Comparison of ENCODE assay signal across 23 cellular contexts in the genomic region with DNA sequence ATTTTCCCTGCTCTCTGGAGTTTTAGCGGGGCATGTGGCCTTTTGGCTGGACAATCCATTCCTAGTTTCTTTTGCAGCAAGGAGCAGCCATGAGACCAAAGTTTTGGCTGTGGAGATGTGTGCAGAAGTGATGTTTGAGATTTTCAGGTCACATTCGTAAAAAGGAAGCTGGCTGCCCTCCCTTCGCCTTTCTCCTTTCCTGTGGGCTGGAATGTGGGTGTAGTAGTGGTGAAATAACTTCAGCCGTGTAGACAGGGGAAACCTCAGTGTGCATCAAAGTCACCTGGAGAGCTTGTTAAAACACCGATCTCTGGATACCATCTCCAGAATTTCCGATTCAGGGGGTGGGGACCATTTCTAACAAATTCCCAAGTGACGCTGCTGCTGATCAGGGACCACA. TPM values are rescaled to one million over a fixed set of nuclear protein-coding genes. Genes with fewer than 3 reads are reported as not detected.
DNase-seq lines count a peak whose midpoint lies in the region; ATAC-seq, FAIRE-seq and TF ChIP-seq lines count a peak whose summit lies in the region.
"Had no signal": no experiment of that assay in that cellular context is flagged by ENCODE, and none has a peak within 500 bp of the region (broad histone marks: within the 10 kb centered on the region; RNA-seq: fewer than 3 reads in every experiment).

No MANE protein-coding gene starts in this region.

- no peak for TF ChIP-seq EP300 in K562 (IDR thresholded peaks at IDR 0.05; ENCODE audit: low read length)
- TF ChIP-seq EP300 in HepG2 (IDR thresholded peaks at IDR 0.05; ENCODE audit: low read depth in 2 of 2, low read length in 2 of 2), result no peak
- TF ChIP-seq EP300 in HepG2 (CRISPR knock-in tag; IDR thresholded peaks at IDR 0.05; ENCODE audit: borderline replicate concordance), result no peak

- POLR2A ChIA-PET in K562 (lab: Yijun Ruan, JAX), result no interaction called here
- POLR2A ChIA-PET in HepG2 (lab: Yijun Ruan, JAX), result no interaction called here

- DNase-seq in left ventricle myocardium inferior (no peak), cardiac septum (ENCODE audit: low spot score) (no peak), K562 (ENCODE audit: extremely low read depth in 1 of 4, low spot score in 3 of 4) (no peak), KG1 (lab: John Stamatoyannopoulos, UW) (no peak), HepG2 (ENCODE audit: low spot score) (no peak), activated T-cell treated with anti-CD3 and anti-CD28 coated beads for 4 hours (no peak)
- DNase-seq: BE2C; CD8-positive, alpha-beta memory T cell; DMS53; IMR-90; Kasumi-1; MG63; NCI-H1092; NCI-H1436 treated with DMSO at 0.1 percent for 48 hours; NCI-H2029 treated with DMSO at 0.1 percent for 48 hours; NCI-H2171 treated with DMSO at 0.1 percent for 48 hours; NCI-H446 treated with DMSO at 0.1 percent for 48 hours; NCI-H69 had no signal

- peaks cover 39% of the 10 kb centered on the region for H3K27me3 ChIP-seq in left ventricle myocardium inferior (ENCODE audit: low read depth)
- H3K27me3 ChIP-seq in K562 (ENCODE audit: control insufficient read depth in 2 of 2, insufficient read depth in 2 of 2, low read length in 2 of 2), result peaks cover 12 to 20% of the 10 kb centered on the region in 2 experiments
- no peaks in the 10 kb centered on the region; a peak in 1 of 5 replicates for H3K27me3 ChIP-seq in HepG2 (ENCODE audit: control insufficient read depth in 1 of 2, insufficient read depth in 2 of 2, low read length in 2 of 2)

- TF ChIP-seq POLR2A in K562 (conservative IDR thresholded peaks at IDR 0.05) (no peak), HepG2 (IDR thresholded peaks at IDR 0.05; ENCODE audit: insufficient read depth in 1 of 2, low read depth in 2 of 2, low read length in 2 of 2) (no peak)

- H3K4me2 ChIP-seq in K562 (ENCODE audit: insufficient read depth, low read length) (no peak overlapping the region), HepG2 (ENCODE audit: low read depth, low read length) (no peak overlapping the region)

- BruUV-seq in K562 (replicated peaks; lab: Mats Ljungman, UMichigan) (no TSS peak), HepG2 (replicated peaks; lab: Mats Ljungman, UMichigan) (no TSS peak)

- H3K4me3 ChIP-seq in left ventricle myocardium inferior (no peak overlapping the region), K562 (no peak overlapping the region), HepG2 (replicated peaks in 1 of 3; ENCODE audit: insufficient read depth in 1 of 3, low read depth in 2 of 3, low read length in 3 of 3) (no peak overlapping the region)
- H3K4me3 ChIP-seq: MG63 had no signal

- ATAC-seq in HG02610 (IDR thresholded peaks at IDR 0.05; ENCODE audit: unreplicated experiment) (peak; percentile 16), K562 (no peak), GM18873 (IDR thresholded peaks at IDR 0.05; ENCODE audit: low FRiP score, unreplicated experiment) (no peak), HepG2 (no peak)
- ATAC-seq: Panc1 had no signal

- intact Hi-C loops in left ventricle myocardium inferior (cut with micrococcal nuclease) (no loop called here), cardiac septum (cut with DNase I) (loop anchor here (10.0 kb wide), 1 partner anchor 202 kb away; no protein-coding TSS in a partner anchor), K562 (cut with micrococcal nuclease) (no loop called here), HepG2 (cut with micrococcal nuclease; ENCODE audit: unreplicated experiment) (no loop called here)

- CTCF ChIA-PET in K562 (lab: Yijun Ruan, JAX; ENCODE audit: low intra/inter-chr PET ratio), result interaction anchor here (0.6 kb wide), 1 partner anchor 759 kb away, joined by 3 read pairs; no protein-coding TSS in a partner anchor
- CTCF ChIA-PET in HepG2 (lab: Yijun Ruan, JAX; ENCODE audit: low intra/inter-chr PET ratio, low total read pairs), result no interaction called here

- no peak for FAIRE-seq in K562 (lab: Jason Lieb, UNC)
- FAIRE-seq in HepG2 (lab: Jason Lieb, UNC), result no peak
- FAIRE-seq: A204.1 had no signal

- H3K9me3 ChIP-seq in left ventricle myocardium inferior (replicated peaks), result no peaks in the 10 kb centered on the region
- H3K9me3 ChIP-seq in K562 (replicated peaks; ENCODE audit: control insufficient read depth, insufficient read depth, low read depth, low read length), result no peaks in the 10 kb centered on the region
- H3K9me3 ChIP-seq in HepG2 (ENCODE audit: low read length), result no peaks in the 10 kb centered on the region
- H3K9me3 ChIP-seq: BE2C, MG63 had no signal

- no peaks in the 10 kb centered on the region for H3K36me3 ChIP-seq in left ventricle myocardium inferior
- H3K36me3 ChIP-seq in K562 (ENCODE audit: control insufficient read depth, insufficient read depth, low read length), result no peaks in the 10 kb centered on the region
- H3K36me3 ChIP-seq in HepG2 (replicated peaks in 1 of 2; ENCODE audit: control insufficient read depth in 1 of 2, insufficient read depth in 2 of 2, low read length in 2 of 2), result no peaks in the 10 kb centered on the region
- H3K36me3 ChIP-seq: BE2C, MG63 had no signal

- no peaks in the 10 kb centered on the region for H3K9me1 ChIP-seq in K562 (ENCODE audit: control insufficient read depth, insufficient read depth, low read length)

- peak overlapping the region; percentile 65 for H3K27ac ChIP-seq in left ventricle myocardium inferior (replicated peaks)
- H3K27ac ChIP-seq in K562 (ENCODE audit: extremely low read depth, low read depth, low read length), result no peak overlapping the region
- H3K27ac ChIP-seq in HepG2 (ENCODE audit: extremely low read length, insufficient read depth, low read length), result no peak overlapping the region

- 1% methylated on average over 7 of the region's 7 CpGs for WGBS in K562 (ENCODE audit: insufficient coverage, low coverage, missing lambda C conversion rate)
- WGBS in HepG2 (ENCODE audit: low lambda C conversion rate), result 49% methylated on average over 6 of the region's 7 CpGs

- H3K79me2 ChIP-seq in K562 (ENCODE audit: control insufficient read depth, insufficient read depth, low read length) (no peaks in the 10 kb centered on the region), HepG2 (ENCODE audit: insufficient read depth, low read length) (no peaks in the 10 kb centered on the region)

- TF ChIP-seq RAD21 in K562 (CRISPR knock-in tag; conservative IDR thresholded peaks at IDR 0.05 in 1 of 2, IDR thresholded peaks at IDR 0.05 in 1 of 2) (no peak), HepG2 (CRISPR knock-in tag; IDR thresholded peaks at IDR 0.05) (no peak)

- no peak for TF ChIP-seq CTCF in left ventricle myocardium inferior (IDR thresholded peaks at IDR 0.05; ENCODE audit: borderline replicate concordance)
- no peak for TF ChIP-seq CTCF in K562 (IDR thresholded peaks at IDR 0.05 in 2 of 3, conservative IDR thresholded peaks at IDR 0.05 in 1 of 3; ENCODE audit: insufficient read depth in 2 of 3, low read depth in 1 of 3, low read length in 3 of 3)
- TF ChIP-seq CTCF in HepG2 (CRISPR knock-in tag; IDR thresholded peaks at IDR 0.05), result no peak

- in situ Hi-C loops in K562 (cut with MboI), result no loop called here
- in situ Hi-C loops in HepG2 (cut with HindIII; ENCODE audit: extremely low pct_ligation_motif_present, low pct_unique_long_range_greater_than_20kb), result no loop called here

- H2AFZ ChIP-seq in K562 (ENCODE audit: low read depth, low read length) (0 out of 2 replicates have a peak overlapping the region, but pooled peaks have one; percentile 44), HepG2 (ENCODE audit: low read length) (no peak overlapping the region)

- H3K9ac ChIP-seq in K562 (ENCODE audit: insufficient read depth in 1 of 2, low read depth in 2 of 2, low read length in 2 of 2) (no peak overlapping the region), HepG2 (ENCODE audit: insufficient read depth, low read depth, low read length) (no peak overlapping the region)

- H3K4me1 ChIP-seq in left ventricle myocardium inferior (peaks cover 26% of the 10 kb centered on the region), K562 (replicated peaks in 1 of 2; ENCODE audit: control insufficient read depth in 2 of 2, insufficient read depth in 2 of 2, low read length in 2 of 2) (no peaks in the 10 kb centered on the region; a peak in 1 of 5 replicates), HepG2 (ENCODE audit: insufficient read depth, low read length) (no peaks in the 10 kb centered on the region)
- H3K4me1 ChIP-seq: BE2C had no signal

- H4K20me1 ChIP-seq in K562 (replicated peaks; ENCODE audit: control insufficient read depth, insufficient read depth, low read length) (no peaks in the 10 kb centered on the region), HepG2 (ENCODE audit: insufficient read depth, low read length) (no peaks in the 10 kb centered on the region)

RNA-seq across cellular contexts. Expression of gene GPR88, which starts 5.3 kb away (rescaled TPM):
- not detected for total RNA-seq in left ventricle myocardium inferior
- 0.13 TPM for total RNA-seq in cardiac septum
- not detected in 2 replicates for total RNA-seq in K562 (2011; cell fraction: chromatin; rRNA removed; ENCODE audit: low replicate concordance)
- total RNA-seq in K562 (2011; cell fraction: nucleolus; rRNA removed), result not detected in 2 replicates
- not detected in 2 replicates for total RNA-seq in K562 (2011; cell fraction: nucleoplasm; rRNA removed)
- total RNA-seq in K562 (2014; rRNA removed), result not detected in 2 replicates
- total RNA-seq in K562 (2014; rRNA removed; fragmentation: Illumina TruSeq; extraction: Trizol), result not detected in 2 replicates
- not detected in 2 replicates for total RNA-seq in K562 (2015; rRNA removed; fragmentation: Illumina TruSeq; extraction: Trizol)
- total RNA-seq in K562 (2021), result not detected in 2 replicates
- not detected in 2 replicates for polyA plus RNA-seq in K562 (2011; rRNA removed)
- polyA plus RNA-seq in K562 (2011; cell fraction: cytosol; rRNA removed), result not detected in 2 replicates
- polyA plus RNA-seq in K562 (2011; cell fraction: nucleus; rRNA removed), result not detected in 2 replicates
- polyA plus RNA-seq in K562 (2012), result not detected in 2 replicates
- not detected in 2 replicates for polyA plus RNA-seq in K562 (2014; fragmentation: Illumina TruSeq; extraction: Trizol)
- not detected for polyA plus RNA-seq in K562 (2014; fragmentation: Nextera tagmentation; extraction: Ambion mirVana)
- polyA plus RNA-seq in K562 (2014; rRNA removed), result not detected in 2 replicates
- not detected in 2 replicates for polyA minus RNA-seq in K562 (2011; rRNA and poly(A)+ RNA removed)
- polyA minus RNA-seq in K562 (2011; cell fraction: cytosol; rRNA and poly(A)+ RNA removed), result not detected in 2 replicates
- polyA minus RNA-seq in K562 (2011; cell fraction: nucleus; rRNA and poly(A)+ RNA removed), result not detected in 2 replicates
- total RNA-seq in HepG2 (2016; rRNA removed; fragmentation: Illumina TruSeq; extraction: Trizol), result not detected in 2 replicates
- total RNA-seq in HepG2 (2016; cell fraction: cytosol; rRNA removed; fragmentation: Illumina TruSeq; extraction: Trizol; ENCODE audit: low read depth), result not detected in 2 replicates
- not detected in 2 replicates for total RNA-seq in HepG2 (2016; cell fraction: insoluble cytoplasmic fraction; rRNA removed; fragmentation: Illumina TruSeq; extraction: Trizol)
- not detected in 2 replicates for total RNA-seq in HepG2 (2016; cell fraction: membrane; rRNA removed; fragmentation: Illumina TruSeq; extraction: Trizol)
- not detected in 2 replicates for total RNA-seq in HepG2 (2016; cell fraction: nucleus; rRNA removed; fragmentation: Illumina TruSeq; extraction: Trizol)
- polyA plus RNA-seq in HepG2 (2011; rRNA removed), result not detected in 2 replicates
- polyA plus RNA-seq in HepG2 (2011; cell fraction: cytosol; rRNA removed), result not detected in 2 replicates
- polyA plus RNA-seq in HepG2 (2011; cell fraction: nucleus; rRNA removed), result not detected in 2 replicates
- polyA plus RNA-seq in HepG2 (2012), result not detected in 2 replicates
- not detected in 2 replicates for polyA plus RNA-seq in HepG2 (2016; cell fraction: cytosol; fragmentation: Illumina TruSeq; extraction: Trizol; ENCODE audit: low read depth)
- not detected in 2 replicates for polyA plus RNA-seq in HepG2 (2016; cell fraction: insoluble cytoplasmic fraction; fragmentation: Illumina TruSeq; extraction: Trizol; ENCODE audit: low read depth)
- polyA plus RNA-seq in HepG2 (2016; cell fraction: membrane; fragmentation: Illumina TruSeq; extraction: Trizol; ENCODE audit: low read depth), result not detected in 2 replicates
- not detected in 2 replicates for polyA plus RNA-seq in HepG2 (2016; cell fraction: nucleus; fragmentation: Illumina TruSeq; extraction: Trizol; ENCODE audit: insufficient read depth, low read depth)
- not detected in 2 replicates for polyA minus RNA-seq in HepG2 (2011; rRNA and poly(A)+ RNA removed; ENCODE audit: low replicate concordance)
- polyA minus RNA-seq in HepG2 (2011; cell fraction: cytosol; rRNA and poly(A)+ RNA removed), result not detected in 2 replicates
- polyA minus RNA-seq in HepG2 (2011; cell fraction: nucleus; rRNA and poly(A)+ RNA removed), result not detected in 2 replicates
- total RNA-seq: IMR-90, SK-MEL-5 had no signal
- polyA plus RNA-seq: CD8-positive, alpha-beta memory T cell had no signal
